Comparison of ENCODE assay signal across 7 cellular contexts in genomic region chrX:153494541-153495361, GRCh38. TPM values are rescaled to one million over a fixed set of nuclear protein-coding genes. Genes with fewer than 3 reads are reported as not detected.
DNase-seq lines count a peak whose midpoint lies in the region; ATAC-seq and TF ChIP-seq lines count a peak whose summit lies in the region.

Gene BGN (plus strand): TSS chrX:153494980. CDS start chrX:153504632, 9,652 bp downstream.

- intact Hi-C loops in sciatic nerve (cut with DNase I): no loop called here

- TF ChIP-seq CTCF in right atrium auricular region (IDR thresholded peaks at IDR 0.05): peak in 1 of 2 donors; percentile 39

- H3K4me3 ChIP-seq in HUES6 (ENCODE audit: low read depth, low read length): peak within 1 kb of the TSS; percentile 58
- peak within 1 kb of the TSS; percentile 39 to 47 for H3K4me3 ChIP-seq in right atrium auricular region

- DNase-seq in activated T-cell treated with anti-CD3 and anti-CD28 coated beads, Interleukin-2, amount 50 U/mL, for 72 hours: peak in 1 of 2 donors; percentile 18
- DNase-seq in right atrium auricular region (ENCODE audit: low spot score) (no peak), sciatic nerve (ENCODE audit: low spot score) (peak; percentile 75), RPMI8226 (no peak)
- no peak for DNase-seq in T-helper 2 cell treated with Interferon-gamma antibody and Interleukin-4, amounts not matched to agents 5 μg/mL and 100 μg/mL, for 36 hours (ENCODE audit: low spot score)

- H3K9ac ChIP-seq in HUES6 (ENCODE audit: low read length): peak within 1 kb of the TSS; percentile 10

- H3K27ac Mint-ChIP-seq in activated T-cell treated with anti-CD3 and anti-CD28 coated beads, Interleukin-2, amount 50 U/mL, for 72 hours: no peak within 1 kb of the TSS
- no peak within 1 kb of the TSS for H3K27ac Mint-ChIP-seq in T-helper 2 cell treated with Interferon-gamma antibody and Interleukin-4, amounts not matched to agents 5 μg/mL and 100 μg/mL, for 36 hours

- H3K27ac ChIP-seq in HUES6 (ENCODE audit: low read depth, low read length) (no peak within 1 kb of the TSS), right atrium auricular region (peak within 1 kb of the TSS; percentile 69 to 74)

- peaks cover 8% of the 10 kb centered on the region; the same call in 1 of the 2 replicates for H3K9me3 ChIP-seq in HUES6 (ENCODE audit: control insufficient read depth, insufficient read depth, low read depth, low read length)
- H3K9me3 ChIP-seq in right atrium auricular region: no peaks in the 10 kb centered on the region

- ATAC-seq in activated T-cell treated with anti-CD3 and anti-CD28 coated beads, Interleukin-2, amount 50 U/mL, for 72 hours (replicated peaks in 1 of 2): peak; percentile 36 to 51
- ATAC-seq in sciatic nerve (peak; percentile 67), GM18517 (IDR thresholded peaks at IDR 0.05; ENCODE audit: unreplicated experiment) (no peak)

- no peaks in the 10 kb centered on the region for H3K36me3 Mint-ChIP-seq in activated T-cell treated with anti-CD3 and anti-CD28 coated beads, Interleukin-2, amount 50 U/mL, for 72 hours (ENCODE audit: insufficient read depth in 2 of 2)
- no peaks in the 10 kb centered on the region for H3K36me3 Mint-ChIP-seq in T-helper 2 cell treated with Interferon-gamma antibody and Interleukin-4, amounts not matched to agents 5 μg/mL and 100 μg/mL, for 36 hours (ENCODE audit: low read depth)

- H3K36me3 ChIP-seq in HUES6 (ENCODE audit: control insufficient read depth, insufficient read depth, low read length) (no peaks in the 10 kb centered on the region), right atrium auricular region (no peaks in the 10 kb centered on the region)

- no peaks in the 10 kb centered on the region for H3K27me3 Mint-ChIP-seq in activated T-cell treated with anti-CD3 and anti-CD28 coated beads, Interleukin-2, amount 50 U/mL, for 72 hours (ENCODE audit: low read depth)
- H3K27me3 Mint-ChIP-seq in T-helper 2 cell treated with Interferon-gamma antibody and Interleukin-4, amounts not matched to agents 5 μg/mL and 100 μg/mL, for 36 hours (ENCODE audit: low read depth): no peaks in the 10 kb centered on the region

- peaks cover 31% of the 10 kb centered on the region; the same call in 1 of the 2 replicates for H3K4me1 ChIP-seq in HUES6 (ENCODE audit: control insufficient read depth, insufficient read depth, low read length)
- H3K4me1 ChIP-seq in right atrium auricular region: peaks cover 0 to 21% of the 10 kb centered on the region in 2 donors

- no peaks in the 10 kb centered on the region for H3K4me1 Mint-ChIP-seq in activated T-cell treated with anti-CD3 and anti-CD28 coated beads, Interleukin-2, amount 50 U/mL, for 72 hours (ENCODE audit: low read depth)
- H3K4me1 Mint-ChIP-seq in T-helper 2 cell treated with Interferon-gamma antibody and Interleukin-4, amounts not matched to agents 5 μg/mL and 100 μg/mL, for 36 hours (ENCODE audit: low read depth): no peaks in the 10 kb centered on the region

- H3K27me3 ChIP-seq in HUES6 (ENCODE audit: control insufficient read depth, insufficient read depth, low read length) (peaks cover 3% of the 10 kb centered on the region; the same call in 1 of the 2 replicates), right atrium auricular region (no peaks in the 10 kb centered on the region)

- no peaks in the 10 kb centered on the region for H3K9me3 Mint-ChIP-seq in activated T-cell treated with anti-CD3 and anti-CD28 coated beads, Interleukin-2, amount 50 U/mL, for 72 hours
- no peaks in the 10 kb centered on the region for H3K9me3 Mint-ChIP-seq in T-helper 2 cell treated with Interferon-gamma antibody and Interleukin-4, amounts not matched to agents 5 μg/mL and 100 μg/mL, for 36 hours

- peak within 1 kb of the TSS in 1 of 2 donors; percentile 65 for H3K4me3 Mint-ChIP-seq in activated T-cell treated with anti-CD3 and anti-CD28 coated beads, Interleukin-2, amount 50 U/mL, for 72 hours
- no peak within 1 kb of the TSS for H3K4me3 Mint-ChIP-seq in T-helper 2 cell treated with Interferon-gamma antibody and Interleukin-4, amounts not matched to agents 5 μg/mL and 100 μg/mL, for 36 hours

RNA-seq across cellular contexts. Expression of gene BGN, which starts in this region (rescaled TPM):
- total RNA-seq in activated T-cell treated with anti-CD3 and anti-CD28 coated beads, Interleukin-2, amount 50 U/mL, for 72 hours: not detected
- total RNA-seq in right atrium auricular region (100 to 1,000 TPM; 141 to 206 TPM), sciatic nerve (115 TPM)

Comparison
In these comparisons a context has a peak if more than half of its experiments do, and no peak if none do; other contexts are left out.
1. RNA of gene BGN (total RNA-seq): 141 to 206 TPM in right atrium auricular region and 115 TPM in sciatic nerve (single experiment); not detected in activated T-cell treated with anti-CD3 and anti-CD28 coated beads, Interleukin-2, amount 50 U/mL, for 72 hours; every median in the first group is over 100 times any median in the second.
2. Peak in ATAC-seq in activated T-cell treated with anti-CD3 and anti-CD28 coated beads, Interleukin-2, amount 50 U/mL, for 72 hours; RNA of the gene not detected or under 1 TPM.